Comparison of ENCODE assay signal across 32 cellular contexts in the genomic region with DNA sequence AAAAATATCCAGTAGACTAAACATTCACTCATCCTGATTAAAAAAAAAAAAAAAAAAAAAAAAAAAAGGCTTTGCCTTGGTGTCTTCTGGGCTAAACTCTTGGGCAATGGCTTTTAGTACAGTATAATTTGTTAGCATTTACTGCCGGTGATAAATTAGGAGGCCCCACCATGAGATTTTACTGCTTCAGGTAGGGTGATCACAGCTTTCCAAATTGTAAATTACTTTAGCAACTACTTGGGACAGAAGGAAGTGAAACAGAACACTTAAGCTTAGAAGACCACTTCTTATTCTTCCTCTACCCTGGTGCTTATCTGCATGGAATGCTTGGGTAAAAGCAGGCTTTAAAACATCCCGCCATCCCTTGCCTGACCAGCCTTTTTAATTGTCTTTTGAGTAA.
"Had no signal": no experiment of that assay in that cellular context is flagged by ENCODE, and none has a peak within 500 bp of the region (broad histone marks: within the 10 kb centered on the region; RNA-seq: fewer than 3 reads in every experiment).

No MANE protein-coding gene starts in this region.

- ATAC-seq: effector memory CD8-positive, alpha-beta T cell; gastrocnemius medialis; left ventricle myocardium superior; naive thymus-derived CD4-positive, alpha-beta T cell; psoas muscle; stimulated activated memory B cell treated with anti-CD40 and anti-IgM and Interleukin-4, amounts not matched to agents 10 μg/mL and 1 μg/mL and 100 μg/mL, for 72 hours; stimulated activated naive CD8-positive, alpha-beta T cell treated with anti-CD3 and anti-CD28 coated beads, Interleukin-15, amount 100 ng/mL, for 72 hours had no signal

- H3K27ac ChIP-seq: gastrocnemius medialis, neural progenitor cell, parathyroid adenoma, psoas muscle, sigmoid colon, thyroid gland, upper lobe of left lung had no signal

- DNase-seq: activated CD4-positive, alpha-beta memory T cell treated with anti-CD3 and anti-CD28 coated beads for 36 hours; activated CD4-positive, alpha-beta T cell treated with anti-CD3 and anti-CD28 coated beads, Interleukin-2, amount 10 ng/mL, durations not matched to agents 24 days and 14 days; activated CD4-positive, CD25-positive, alpha-beta regulatory T cell treated with anti-CD3 and anti-CD28 coated beads, Interleukin-2, amount 50 U/mL, for 72 hours; activated CD8-positive, alpha-beta memory T cell treated with anti-CD3 and anti-CD28 coated beads, Interleukin-2, amount 50 U/mL, for 4 hours; activated gamma-delta T cell; activated naive CD4-positive, alpha-beta T cell treated with anti-CD3 and anti-CD28 coated beads, Interleukin-2, amount 10 ng/mL, durations not matched to agents 7 days and 5 days; activated naive CD8-positive, alpha-beta T cell treated with anti-CD3 and anti-CD28 coated beads, Interleukin-2, amount 10 ng/mL, durations not matched to agents 7 days and 5 days; activated T-cell treated with anti-CD3 and anti-CD28 coated beads, Interleukin-2, amount 50 U/mL, for 1 hour; amniotic stem cell; caudate nucleus; cortex of kidney; effector memory CD8-positive, alpha-beta T cell; erythroblast; gastrocnemius medialis; glutamatergic neuron; left ventricle myocardium superior; mammary epithelial cell; midbrain; naive thymus-derived CD4-positive, alpha-beta T cell; occipital lobe; psoas muscle; sigmoid colon; small intestine; stimulated activated CD4-positive, alpha-beta T cell treated with anti-CD3 and anti-CD28 coated beads, Interleukin-1b, Interleukin-23, amount 100 ng/mL, for 48 hours; stimulated activated CD4-positive, alpha-beta T cell treated with anti-CD3 and anti-CD28 coated beads, Interleukin-4, amount 100 ng/mL, for 4 hours; stimulated activated CD8-positive, alpha-beta memory T cell treated with anti-CD3 and anti-CD28 coated beads, Interleukin-4, amount 100 ng/mL, for 48 hours; stimulated activated naive CD8-positive, alpha-beta T cell treated with anti-CD3 and anti-CD28 coated beads, Interleukin-15, amount 100 ng/mL, for 72 hours; thyroid gland; upper lobe of left lung had no signal
